Comparison of ENCODE assay signal across 1 cellular context in the genomic region with DNA sequence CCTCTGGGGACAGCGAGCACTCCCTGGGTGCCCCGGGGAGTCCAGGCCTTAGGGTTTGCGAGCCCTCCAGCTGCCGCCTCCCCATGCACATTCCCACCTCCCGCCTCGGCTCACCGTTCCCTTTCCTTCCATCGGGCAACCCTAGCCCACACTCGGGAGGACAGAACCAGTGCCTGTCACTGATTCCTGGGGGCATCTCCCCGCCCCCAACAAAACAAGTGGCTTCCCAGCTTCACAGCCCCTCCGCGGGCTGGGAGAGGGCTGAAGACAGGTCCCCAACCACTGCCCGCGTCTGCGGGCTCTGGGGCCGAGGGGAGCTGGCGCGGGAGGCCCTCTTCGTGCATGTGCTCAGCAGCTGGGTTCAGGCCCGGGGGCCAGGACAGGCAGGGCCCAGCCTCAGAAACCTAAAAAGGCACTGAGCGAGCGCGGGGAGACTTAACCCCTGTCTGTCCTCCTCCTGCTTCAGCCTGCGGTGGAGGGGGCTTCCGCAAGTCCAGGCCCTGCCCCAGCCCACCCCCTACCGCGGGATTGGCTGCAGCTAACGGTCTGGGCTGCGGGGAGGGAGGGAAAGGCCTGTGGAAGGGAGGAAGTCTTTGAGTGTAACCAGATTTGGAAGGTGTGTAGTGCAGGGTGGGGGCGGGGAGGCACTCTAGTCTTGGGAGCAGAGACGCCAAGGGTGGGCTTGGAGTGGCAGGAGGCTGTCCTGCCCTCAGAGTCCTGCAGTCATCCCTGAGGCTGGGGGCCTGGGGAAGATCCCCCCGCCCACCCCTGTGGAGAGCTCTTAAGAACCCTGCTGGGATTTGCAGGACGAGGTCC.
TF ChIP-seq lines count a peak whose summit lies in the region.

No MANE protein-coding gene starts in this region.

TF ChIP-seq in HepG2, 621 proteins besides CTCF, POLR2A, EP300 and RAD21:
- no peak for TF ChIP-seq ZNF660 (CRISPR knock-in tag; IDR thresholded peaks at IDR 0.05; ENCODE audit: borderline replicate concordance, low read depth)
- no peak for TF ChIP-seq PHF21A (CRISPR knock-in tag; IDR thresholded peaks at IDR 0.05)
- TF ChIP-seq, protein P1, sequence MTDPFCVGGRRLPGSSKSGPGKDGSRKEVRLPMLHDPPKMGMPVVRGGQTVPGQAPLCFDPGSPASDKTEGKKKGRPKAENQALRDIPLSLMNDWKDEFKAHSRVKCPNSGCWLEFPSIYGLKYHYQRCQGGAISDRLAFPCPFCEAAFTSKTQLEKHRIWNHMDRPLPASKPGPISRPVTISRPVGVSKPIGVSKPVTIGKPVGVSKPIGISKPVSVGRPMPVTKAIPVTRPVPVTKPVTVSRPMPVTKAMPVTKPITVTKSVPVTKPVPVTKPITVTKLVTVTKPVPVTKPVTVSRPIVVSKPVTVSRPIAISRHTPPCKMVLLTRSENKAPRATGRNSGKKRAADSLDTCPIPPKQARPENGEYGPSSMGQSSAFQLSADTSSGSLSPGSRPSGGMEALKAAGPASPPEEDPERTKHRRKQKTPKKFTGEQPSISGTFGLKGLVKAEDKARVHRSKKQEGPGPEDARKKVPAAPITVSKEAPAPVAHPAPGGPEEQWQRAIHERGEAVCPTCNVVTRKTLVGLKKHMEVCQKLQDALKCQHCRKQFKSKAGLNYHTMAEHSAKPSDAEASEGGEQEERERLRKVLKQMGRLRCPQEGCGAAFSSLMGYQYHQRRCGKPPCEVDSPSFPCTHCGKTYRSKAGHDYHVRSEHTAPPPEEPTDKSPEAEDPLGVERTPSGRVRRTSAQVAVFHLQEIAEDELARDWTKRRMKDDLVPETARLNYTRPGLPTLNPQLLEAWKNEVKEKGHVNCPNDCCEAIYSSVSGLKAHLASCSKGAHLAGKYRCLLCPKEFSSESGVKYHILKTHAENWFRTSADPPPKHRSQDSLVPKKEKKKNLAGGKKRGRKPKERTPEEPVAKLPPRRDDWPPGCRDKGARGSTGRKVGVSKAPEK (CRISPR knock-in tag; IDR thresholded peaks at IDR 0.05; ENCODE audit: borderline replicate concordance): no peak
- peak; percentile 27 for TF ChIP-seq RBM39 (IDR thresholded peaks at IDR 0.05; ENCODE audit: low read depth, low read length, poor library complexity, severe bottlenecking)
- TF ChIP-seq, protein P2, sequence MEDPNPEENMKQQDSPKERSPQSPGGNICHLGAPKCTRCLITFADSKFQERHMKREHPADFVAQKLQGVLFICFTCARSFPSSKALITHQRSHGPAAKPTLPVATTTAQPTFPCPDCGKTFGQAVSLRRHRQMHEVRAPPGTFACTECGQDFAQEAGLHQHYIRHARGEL (CRISPR knock-in tag; IDR thresholded peaks at IDR 0.05): no peak
